Comparison of ENCODE assay signal across 1 cellular context in genomic region chr3:52456800-52457183, GRCh38.
TF ChIP-seq lines count a peak whose summit lies in the region.

No MANE protein-coding gene starts in this region.

TF ChIP-seq in HepG2, 621 proteins besides CTCF, POLR2A, EP300 and RAD21:
- TF ChIP-seq TERF1 (CRISPR knock-in tag; IDR thresholded peaks at IDR 0.05) (no peak), PRDM10 (CRISPR knock-in tag; IDR thresholded peaks at IDR 0.05; ENCODE audit: low read depth) (peak; percentile 80; the same call in 1 of the 2 replicates), TAF15 (IDR thresholded peaks at IDR 0.05; ENCODE audit: low read depth, low read length, poor library complexity, severe bottlenecking) (no peak), ZNF687 (CRISPR knock-in tag; IDR thresholded peaks at IDR 0.05) (0 out of 2 replicates have a peak, but pooled peaks have one; percentile 26), ZNF318 (CRISPR knock-in tag; IDR thresholded peaks at IDR 0.05) (peak; percentile 29; the same call in 1 of the 2 replicates)
TF ChIP-seq in HepG2: peak in this region for 3.
